ENCODE assay signal across 1 cellular context in genomic region chr17:75749545-75750389, GRCh38.
TF ChIP-seq lines count a peak whose summit lies in the region.

No MANE protein-coding gene starts in this region.

TF ChIP-seq in HCT116, 20 proteins besides CTCF, POLR2A, EP300 and RAD21 (continued from another document):
- no peak for TF ChIP-seq ZNF274 (IDR thresholded peaks at IDR 0.05; ENCODE audit: low read depth, low read length)
- no peak for TF ChIP-seq POLR2AphosphoS5 (IDR thresholded peaks at IDR 0.05; ENCODE audit: low read depth, low read length)
- no peak for TF ChIP-seq TCF7L2 (IDR thresholded peaks at IDR 0.05; ENCODE audit: borderline replicate concordance, extremely low read depth, insufficient read depth, insufficient read length)
